ENCODE assay signal across 9 cellular contexts in genomic region chr3:186566772-186567071, GRCh38. TPM values are rescaled to one million over a fixed set of nuclear protein-coding genes. Genes with fewer than 3 reads are reported as not detected.
DNase-seq lines count a peak whose midpoint lies in the region; TF ChIP-seq lines count a peak whose summit lies in the region.
"Had no signal": no experiment of that assay in that cellular context is flagged by ENCODE, and none has a peak within 500 bp of the region (broad histone marks: within the 10 kb centered on the region; RNA-seq: fewer than 3 reads in every experiment).

No MANE protein-coding gene starts in this region.

- BruUV-seq in Caco-2 (replicated peaks; lab: Mats Ljungman, UMichigan) (no TSS peak), mammary epithelial cell (replicated peaks; lab: Mats Ljungman, UMichigan) (TSS peak; percentile 12)

- peaks cover 19% of the 10 kb centered on the region for H3K36me3 Mint-ChIP-seq in Caco-2 (ENCODE audit: insufficient read depth, unreplicated experiment)

- POLR2A ChIA-PET in Caco-2 (lab: Charles Lee), result no interaction called here

- intact Hi-C loops in Caco-2 (cut with micrococcal nuclease; ENCODE audit: unreplicated experiment), result loop anchor here (1.0 kb wide), 1 partner anchor 15 kb away; no protein-coding TSS in a partner anchor
- intact Hi-C loops in mammary epithelial cell (cut with micrococcal nuclease), result loop anchor here (1.0 to 5.0 kb wide), 5 partner anchors 43 to 255 kb away; partner anchors contain the start of gene RFC4

- CTCF ChIA-PET in Caco-2 (lab: Charles Lee) (no interaction called here), mammary epithelial cell (lab: Charles Lee; ENCODE audit: low non-redundant PET) (interaction anchor here (0.8 kb wide), 1 partner anchor 42 kb away, joined by 4 read pairs; no protein-coding TSS in a partner anchor)

- no peaks in the 10 kb centered on the region for H3K9me3 ChIP-seq in Caco-2
- H3K9me3 ChIP-seq in HUES48 (ENCODE audit: control insufficient read depth, insufficient read depth, low read length), result no peaks in the 10 kb centered on the region
- H3K9me3 ChIP-seq in mammary epithelial cell (replicated peaks; ENCODE audit: insufficient read depth, low read length), result no peaks in the 10 kb centered on the region
- H3K9me3 ChIP-seq in muscle layer of colon (ENCODE audit: low read length), result no peaks in the 10 kb centered on the region

- H3K27me3 ChIP-seq in Caco-2 (replicated peaks; ENCODE audit: control insufficient read depth, insufficient read depth, low read length) (no peaks in the 10 kb centered on the region), HUES48 (ENCODE audit: control insufficient read depth, insufficient read depth, low read length) (no peaks in the 10 kb centered on the region), mammary epithelial cell (ENCODE audit: insufficient read depth, low read length) (no peaks in the 10 kb centered on the region), muscle layer of colon (ENCODE audit: control insufficient read depth in 1 of 2, insufficient read depth in 2 of 2, low read length in 2 of 2) (no peaks in the 10 kb centered on the region)

- WGBS in mammary epithelial cell (ENCODE audit: low coverage, missing lambda C conversion rate), result under 1% methylated on average over 12 of the region's 14 CpGs

- H3K36me3 ChIP-seq in Caco-2 (ENCODE audit: control insufficient read depth, insufficient read depth, low read length), result peaks cover 1% of the 10 kb centered on the region; the same call in 1 of the 2 replicates
- H3K36me3 ChIP-seq in HUES48 (ENCODE audit: control insufficient read depth, insufficient read depth, low read length), result 0 out of 2 replicates have a peak, but pooled peaks cover 10% of the 10 kb centered on the region
- no peaks in the 10 kb centered on the region for H3K36me3 ChIP-seq in mammary epithelial cell (ENCODE audit: insufficient read depth, low read length)
- H3K36me3 ChIP-seq in muscle layer of colon (ENCODE audit: insufficient read depth, low read length), result no peaks in the 10 kb centered on the region

- no peak for DNase-seq in Caco-2
- no peak for DNase-seq in mammary epithelial cell
- no peak for DNase-seq in RKO (ENCODE audit: low spot score)
- DNase-seq in NCI-H1105 (lab: John Stamatoyannopoulos, UW), result no peak
- DNase-seq in cortex of kidney (lab: John Stamatoyannopoulos, UW), result no peak
- DNase-seq in ureter (ENCODE audit: low spot score), result no peak

- in situ Hi-C loops in mammary epithelial cell (cut with MboI; ENCODE audit: low sequenced_read_pairs in 2 of 2), result no loop called here

- H3K9ac ChIP-seq in HUES48 (ENCODE audit: low read depth, low read length) (peak overlapping the region; percentile 76), mammary epithelial cell (ENCODE audit: insufficient read depth, low read length) (peak overlapping the region; percentile 87), muscle layer of colon (ENCODE audit: low read length) (peak overlapping the region; percentile 92)

- H3K27ac Mint-ChIP-seq in Caco-2 (ENCODE audit: unreplicated experiment), result peak overlapping the region; percentile 82

- TF ChIP-seq CTCF in Caco-2 (IDR thresholded peaks at IDR 0.05; ENCODE audit: insufficient read depth in 1 of 2, low read depth in 1 of 2, low read length in 1 of 2, severe bottlenecking in 1 of 2, unreplicated experiment in 1 of 2) (peak in 1 of 2 experiments; percentile 11), mammary epithelial cell (conservative IDR thresholded peaks at IDR 0.05 in 1 of 2, IDR thresholded peaks at IDR 0.05 in 1 of 2; ENCODE audit: extremely low read depth in 1 of 2, insufficient read depth in 1 of 2, low read depth in 1 of 2, low read length in 2 of 2) (no peak)

- H3K4me3 ChIP-seq in Caco-2 (ENCODE audit: low read depth, low read length) (peak overlapping the region; percentile 93), HUES48 (ENCODE audit: low read depth, low read length) (peak overlapping the region; percentile 89), mammary epithelial cell (replicated peaks in 1 of 3; ENCODE audit: insufficient read depth in 1 of 3, low read depth in 2 of 3, low read length in 3 of 3) (peak overlapping the region; percentile 63 to 97 (median 66)), muscle layer of colon (ENCODE audit: low read depth in 1 of 2, low read length in 2 of 2) (peak overlapping the region; percentile 61 to 97)

- H3K9me3 Mint-ChIP-seq in Caco-2 (ENCODE audit: unreplicated experiment), result no peaks in the 10 kb centered on the region

- H3K79me2 ChIP-seq in mammary epithelial cell (ENCODE audit: insufficient read depth, low read length), result peaks cover 47% of the 10 kb centered on the region

- peak overlapping the region; percentile 72 for H3K4me2 ChIP-seq in mammary epithelial cell (ENCODE audit: insufficient read depth, low read depth, low read length)

- H3K4me1 Mint-ChIP-seq in Caco-2 (ENCODE audit: low read depth, unreplicated experiment), result peaks cover 22% of the 10 kb centered on the region

- dilution Hi-C loops in mammary epithelial cell (cut with HindIII; ENCODE audit: low sequenced_read_pairs), result loop anchor here (5.0 to 10.0 kb wide), 2 partner anchors 218 to 241 kb away; partner anchors contain the start of genes EIF4A2 and RFC4

- H4K20me1 ChIP-seq in mammary epithelial cell (ENCODE audit: insufficient read depth, low read length), result no peaks in the 10 kb centered on the region

- peak overlapping the region; percentile 90 for H3K27ac ChIP-seq in HUES48 (ENCODE audit: low read depth, low read length)
- peak overlapping the region; percentile 74 for H3K27ac ChIP-seq in mammary epithelial cell (ENCODE audit: insufficient read depth, low read depth, low read length)
- peak overlapping the region; percentile 81 for H3K27ac ChIP-seq in muscle layer of colon (ENCODE audit: low read depth, low read length)

- peak overlapping the region; percentile 90 for H2AFZ ChIP-seq in mammary epithelial cell (ENCODE audit: low read depth, low read length)

- H3K4me1 ChIP-seq in Caco-2 (0 out of 2 replicates have a peak, but pooled peaks cover 3% of the 10 kb centered on the region), HUES48 (ENCODE audit: control insufficient read depth, insufficient read depth, low read length) (peaks cover 11% of the 10 kb centered on the region), mammary epithelial cell (ENCODE audit: insufficient read depth, low read length) (peaks cover 21% of the 10 kb centered on the region), muscle layer of colon (ENCODE audit: insufficient read depth, low read length) (peaks cover 31% of the 10 kb centered on the region)

- H3K27me3 Mint-ChIP-seq in Caco-2 (ENCODE audit: insufficient read depth, unreplicated experiment), result no peaks in the 10 kb centered on the region

- H3K4me3 Mint-ChIP-seq in Caco-2 (ENCODE audit: unreplicated experiment), result peak overlapping the region; percentile 100

RNA-seq across cellular contexts. Expression of gene TBCCD1, which starts 0.4 kb away (rescaled TPM):
- total RNA-seq in Caco-2 (2022), result 14.5 and 14.7 TPM in 2 replicates
- total RNA-seq in mammary epithelial cell, result 10 to 100 TPM; 11.5 to 23.7 TPM
- 12.9 TPM for polyA plus RNA-seq in mammary epithelial cell
- polyA minus RNA-seq in mammary epithelial cell, result 8.3 TPM
- 12.0 TPM for total RNA-seq in ureter

RNA-seq across cellular contexts. Expression of gene DNAJB11, which starts 3.8 kb away (rescaled TPM):
- total RNA-seq in Caco-2 (2022), result 93.1 and 95.7 TPM in 2 replicates
- 10 to 100 TPM; 27.0 to 70.8 TPM for total RNA-seq in mammary epithelial cell
- polyA plus RNA-seq in mammary epithelial cell, result 33.2 TPM
- polyA minus RNA-seq in mammary epithelial cell, result 12.8 TPM
- total RNA-seq in ureter, result 30.0 TPM

RNA-seq across cellular contexts. Expression of gene CRYGS, which starts 22.5 kb away (rescaled TPM):
- 1.6 and 3.2 TPM in 2 replicates for total RNA-seq in Caco-2 (2022)
- total RNA-seq in mammary epithelial cell, result 1 to 10 TPM; 1.5 to 3.6 TPM
- polyA plus RNA-seq in mammary epithelial cell, result 1.1 TPM
- not detected for polyA minus RNA-seq in mammary epithelial cell
- total RNA-seq in ureter, result 3.4 TPM

RNA-seq across cellular contexts. Expression of gene AHSG, which starts 46.1 kb away (rescaled TPM):
- 222 and 237 TPM in 2 replicates for total RNA-seq in Caco-2 (2022)
- under 1 TPM; 0.52 to 0.67 TPM for total RNA-seq in mammary epithelial cell
- 0.94 TPM for polyA plus RNA-seq in mammary epithelial cell
- polyA minus RNA-seq in mammary epithelial cell, result not detected
- total RNA-seq in ureter, result not detected
- total RNA-seq: NCI-H460 had no signal
